8 cellular contexts compared by ENCODE assay signal in genomic region chr1:210252621-210253041, GRCh38. TPM values are rescaled to one million over a fixed set of nuclear protein-coding genes. Genes with fewer than 3 reads are reported as not detected.
A peak's percentile ranks its signal among the peaks of the same experiment; 100 is the strongest.
DNase-seq lines count a peak whose midpoint lies in the region; ATAC-seq and TF ChIP-seq lines count a peak whose summit lies in the region.

No MANE protein-coding gene starts in this region.

- no peak overlapping the region for H3K4me3 Mint-ChIP-seq in activated naive CD8-positive, alpha-beta T cell treated with anti-CD3 and anti-CD28 coated beads for 36 hours
- no peak overlapping the region for H3K4me3 Mint-ChIP-seq in stimulated activated memory B cell treated with anti-CD40 and anti-IgM and Interleukin-4, amounts not matched to agents 10 μg/mL and 1 μg/mL and 100 μg/mL, for 72 hours

- H3K27ac Mint-ChIP-seq in activated naive CD8-positive, alpha-beta T cell treated with anti-CD3 and anti-CD28 coated beads for 36 hours = no peak overlapping the region
- H3K27ac Mint-ChIP-seq in stimulated activated memory B cell treated with anti-CD40 and anti-IgM and Interleukin-4, amounts not matched to agents 10 μg/mL and 1 μg/mL and 100 μg/mL, for 72 hours = no peak overlapping the region

- TF ChIP-seq EP300 in stomach (IDR thresholded peaks at IDR 0.05) = no peak

- H3K27me3 ChIP-seq in stomach = peaks cover 0 to 25% (median 10%) of the 10 kb centered on the region in 3 donors

- H3K9me3 Mint-ChIP-seq in activated naive CD8-positive, alpha-beta T cell treated with anti-CD3 and anti-CD28 coated beads for 36 hours = no peaks in the 10 kb centered on the region
- H3K9me3 Mint-ChIP-seq in stimulated activated memory B cell treated with anti-CD40 and anti-IgM and Interleukin-4, amounts not matched to agents 10 μg/mL and 1 μg/mL and 100 μg/mL, for 72 hours = no peaks in the 10 kb centered on the region

- no peak for ATAC-seq in HG02642 (IDR thresholded peaks at IDR 0.05; ENCODE audit: poor library complexity, unreplicated experiment)
- no peak for ATAC-seq in stimulated activated memory B cell treated with anti-CD40 and anti-IgM and Interleukin-4, amounts not matched to agents 10 μg/mL and 1 μg/mL and 100 μg/mL, for 72 hours

- no peak for TF ChIP-seq POLR2A in stomach (IDR thresholded peaks at IDR 0.05)

- H3K4me1 Mint-ChIP-seq in activated naive CD8-positive, alpha-beta T cell treated with anti-CD3 and anti-CD28 coated beads for 36 hours = peaks cover 15% of the 10 kb centered on the region
- H3K4me1 Mint-ChIP-seq in stimulated activated memory B cell treated with anti-CD40 and anti-IgM and Interleukin-4, amounts not matched to agents 10 μg/mL and 1 μg/mL and 100 μg/mL, for 72 hours = peaks cover 22% of the 10 kb centered on the region

- no peaks in the 10 kb centered on the region for H3K9me3 ChIP-seq in stomach

- no peaks in the 10 kb centered on the region for H3K36me3 ChIP-seq in stomach

- WGBS in stomach, 5 donors = 6 to 46% (median 16%) methylated on average over 11 to 28 of the region's 28 CpGs

- intact Hi-C loops in stomach (cut with DNase I; ENCODE audit: low total_unique reads) = no loop called here

- TF ChIP-seq CTCF in stomach (IDR thresholded peaks at IDR 0.05) = no peak

- peak overlapping the region; percentile 53 to 64 (median 59) for H3K4me3 ChIP-seq in stomach

- H3K36me3 Mint-ChIP-seq in activated naive CD8-positive, alpha-beta T cell treated with anti-CD3 and anti-CD28 coated beads for 36 hours = no peaks in the 10 kb centered on the region
- H3K36me3 Mint-ChIP-seq in stimulated activated memory B cell treated with anti-CD40 and anti-IgM and Interleukin-4, amounts not matched to agents 10 μg/mL and 1 μg/mL and 100 μg/mL, for 72 hours = no peaks in the 10 kb centered on the region

- DNase-seq in NCI-H146 (lab: John Stamatoyannopoulos, UW) (peak; percentile 2), NCI-H146 treated with DMSO at 0.1 percent for 48 hours (lab: John Stamatoyannopoulos, UW; ENCODE audit: unreplicated experiment) (no peak), islet precursor cell (peak; percentile 95), stomach (peak; percentile 74)
- DNase-seq in activated naive CD8-positive, alpha-beta T cell treated with anti-CD3 and anti-CD28 coated beads for 36 hours = peak; percentile 9
- no peak for DNase-seq in activated CD4-positive, alpha-beta T cell treated with anti-CD3 and anti-CD28 coated beads, Interleukin-2, amount 50 U/mL, for 4 hours

- H3K27ac ChIP-seq in stomach = peak overlapping the region; percentile 66 to 87 (median 81)

- peaks cover 23 to 30% (median 28%) of the 10 kb centered on the region in 4 donors for H3K4me1 ChIP-seq in stomach

- H3K27me3 Mint-ChIP-seq in activated naive CD8-positive, alpha-beta T cell treated with anti-CD3 and anti-CD28 coated beads for 36 hours = peaks cover 70% of the 10 kb centered on the region
- H3K27me3 Mint-ChIP-seq in stimulated activated memory B cell treated with anti-CD40 and anti-IgM and Interleukin-4, amounts not matched to agents 10 μg/mL and 1 μg/mL and 100 μg/mL, for 72 hours = peaks cover 54% of the 10 kb centered on the region

RNA-seq across cellular contexts. Expression of gene SERTAD4, which starts 20.0 kb away (rescaled TPM):
- total RNA-seq in activated naive CD8-positive, alpha-beta T cell treated with anti-CD3 and anti-CD28 coated beads for 36 hours = not detected
- 1 to 10 TPM in 4 of 5 donors, under 1 TPM in 1; 0.29 to 5.4 (median 2.9) TPM for total RNA-seq in stomach
- 1 to 10 TPM in 2 of 3 donors, under 1 TPM in 1; 0.46 to 3.7 (median 2.2) TPM for polyA plus RNA-seq in stomach

Comparison
In these comparisons a context has a peak if more than half of its experiments do, and no peak if none do; other contexts are left out.
1. DNase-seq: peak in NCI-H146 (single experiment), activated naive CD8-positive, alpha-beta T cell treated with anti-CD3 and anti-CD28 coated beads for 36 hours (single experiment), islet precursor cell (single experiment) and stomach (single experiment); none in NCI-H146 treated with DMSO at 0.1 percent for 48 hours (single experiment) and activated CD4-positive, alpha-beta T cell treated with anti-CD3 and anti-CD28 coated beads, Interleukin-2, amount 50 U/mL, for 4 hours (0 of 2).